9 cellular contexts compared by ENCODE assay signal in the genomic region with DNA sequence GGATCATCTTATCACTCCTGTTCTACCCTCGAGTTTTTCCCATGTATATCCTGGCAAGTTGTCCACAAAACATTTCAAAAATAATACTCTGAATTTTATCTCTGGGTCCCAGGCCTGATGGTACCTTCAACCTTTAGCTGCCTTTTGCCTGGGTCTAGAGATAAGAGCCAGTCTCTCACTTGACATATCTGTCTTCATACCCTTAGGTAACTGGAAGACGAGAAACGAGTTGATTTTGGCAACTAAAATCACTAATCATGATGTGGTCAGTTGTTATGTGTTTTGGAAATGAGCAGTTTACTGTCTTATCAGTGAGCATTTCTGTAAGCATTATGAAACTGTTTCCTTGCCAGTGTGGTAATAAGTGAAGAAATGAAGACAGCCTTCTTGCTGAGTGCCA. TPM values are rescaled to one million over a fixed set of nuclear protein-coding genes. Genes with fewer than 3 reads are reported as not detected.
DNase-seq lines count a peak whose midpoint lies in the region; ATAC-seq and TF ChIP-seq lines count a peak whose summit lies in the region.
"Had no signal": no experiment of that assay in that cellular context is flagged by ENCODE, and none has a peak within 500 bp of the region (broad histone marks: within the 10 kb centered on the region; RNA-seq: fewer than 3 reads in every experiment).

No MANE protein-coding gene starts in this region.

- peaks cover 96% of the 10 kb centered on the region for H3K79me2 ChIP-seq in MM.1S (ENCODE audit: low read length)

- no peak overlapping the region for H2AFZ ChIP-seq in MM.1S (ENCODE audit: low read length)

- DNase-seq in MM.1S (peak; percentile 30), left cardiac atrium (no peak), superior temporal gyrus (ENCODE audit: extremely low spot score) (no peak), globus pallidus (ENCODE audit: low spot score) (no peak), NCI-H128 (lab: John Stamatoyannopoulos, UW; ENCODE audit: unreplicated experiment) (no peak)
- no peak for DNase-seq in stimulated activated naive B cell treated with anti-CD40 and anti-IgM and Interleukin-4, amounts not matched to agents 10 μg/mL and 1 μg/mL and 100 μg/mL, for 72 hours
- DNase-seq: MG63 had no signal

- no peak overlapping the region for H3K4me3 Mint-ChIP-seq in stimulated activated naive B cell treated with anti-CD40 and anti-IgM and Interleukin-4, amounts not matched to agents 10 μg/mL and 1 μg/mL and 100 μg/mL, for 72 hours

- H3K9me3 Mint-ChIP-seq in stimulated activated naive B cell treated with anti-CD40 and anti-IgM and Interleukin-4, amounts not matched to agents 10 μg/mL and 1 μg/mL and 100 μg/mL, for 72 hours: no peaks in the 10 kb centered on the region

- H3K9ac ChIP-seq in MM.1S (ENCODE audit: low read length): no peak overlapping the region; the same call in 1 of the 2 replicates

- H3K27ac Mint-ChIP-seq in stimulated activated naive B cell treated with anti-CD40 and anti-IgM and Interleukin-4, amounts not matched to agents 10 μg/mL and 1 μg/mL and 100 μg/mL, for 72 hours: peak overlapping the region; percentile 25

- no peaks in the 10 kb centered on the region for H3K9me2 ChIP-seq in MM.1S (replicated peaks; ENCODE audit: insufficient read depth, low read length)

- H4K20me1 ChIP-seq in MM.1S (ENCODE audit: insufficient read depth, low read length): no peaks in the 10 kb centered on the region

- peaks cover 18 to 24% of the 10 kb centered on the region in 2 donors for H3K36me3 Mint-ChIP-seq in stimulated activated naive B cell treated with anti-CD40 and anti-IgM and Interleukin-4, amounts not matched to agents 10 μg/mL and 1 μg/mL and 100 μg/mL, for 72 hours

- intact Hi-C loops in left cardiac atrium (cut with DNase I): no loop called here

- H3K4me1 ChIP-seq in MM.1S (ENCODE audit: low read length): peaks cover 11% of the 10 kb centered on the region

- H3K4me3 ChIP-seq in MM.1S (ENCODE audit: low read length): no peak overlapping the region
- H3K4me3 ChIP-seq: MG63 had no signal

- H3F3A ChIP-seq in MM.1S (ENCODE audit: insufficient read depth, low read length): peaks cover 38% of the 10 kb centered on the region

- H3K4me1 Mint-ChIP-seq in stimulated activated naive B cell treated with anti-CD40 and anti-IgM and Interleukin-4, amounts not matched to agents 10 μg/mL and 1 μg/mL and 100 μg/mL, for 72 hours: peaks cover 27 to 66% of the 10 kb centered on the region in 2 donors

- no peaks in the 10 kb centered on the region for H3K27me3 Mint-ChIP-seq in stimulated activated naive B cell treated with anti-CD40 and anti-IgM and Interleukin-4, amounts not matched to agents 10 μg/mL and 1 μg/mL and 100 μg/mL, for 72 hours

- H3K27ac ChIP-seq in MM.1S (ENCODE audit: low read length) (peak overlapping the region; percentile 92; the same call in 1 of the 2 replicates), VCaP (peak overlapping the region; percentile 98)

- no peaks in the 10 kb centered on the region for H3K27me3 ChIP-seq in MM.1S (replicated peaks; ENCODE audit: insufficient read depth, low read length)
- H3K27me3 ChIP-seq: MG63 had no signal

- ATAC-seq in left cardiac atrium: peak; percentile 42 to 73
- ATAC-seq in stimulated activated naive B cell treated with anti-CD40 and anti-IgM and Interleukin-4, amounts not matched to agents 10 μg/mL and 1 μg/mL and 100 μg/mL, for 72 hours (replicated peaks): no peak
- ATAC-seq in HG03439 (IDR thresholded peaks at IDR 0.05; ENCODE audit: unreplicated experiment): no peak

- TF ChIP-seq CTCF in MM.1S (IDR thresholded peaks at IDR 0.05; ENCODE audit: low read length) (no peak), VCaP (conservative IDR thresholded peaks at IDR 0.05) (no peak)

- H3K4me2 ChIP-seq in MM.1S (ENCODE audit: low read depth, low read length): peak overlapping the region; percentile 39; the same call in 1 of the 2 replicates

- H3K36me3 ChIP-seq in MM.1S (replicated peaks; ENCODE audit: insufficient read depth, low read length): no peaks in the 10 kb centered on the region

- no peaks in the 10 kb centered on the region for H3K9me3 ChIP-seq in MM.1S (replicated peaks; ENCODE audit: insufficient read depth, low read length)
- H3K9me3 ChIP-seq: MG63 had no signal

RNA-seq across cellular contexts. Expression of a gene that starts 6.3 kb away (rescaled TPM):
- 100 to 1,000 TPM; 225 to 240 TPM for total RNA-seq in left cardiac atrium

RNA-seq across cellular contexts. Expression of a gene that starts 11.5 kb away (rescaled TPM):
- 10 to 100 TPM; 28.6 to 29.3 TPM for total RNA-seq in left cardiac atrium

RNA-seq across cellular contexts. Expression of a gene that starts 40.8 kb away (rescaled TPM):
- 10 to 100 TPM; 27.9 to 34.3 TPM for total RNA-seq in left cardiac atrium

RNA-seq across cellular contexts. Expression of a gene that starts 44.5 kb away (rescaled TPM):
- total RNA-seq in left cardiac atrium: 100 to 1,000 TPM; 156 to 237 TPM

Comparison
In these comparisons a context has a peak if more than half of its experiments do, and no peak if none do; other contexts are left out.
1. ATAC-seq: peak in left cardiac atrium (2 of 2); none in stimulated activated naive B cell treated with anti-CD40 and anti-IgM and Interleukin-4, amounts not matched to agents 10 μg/mL and 1 μg/mL and 100 μg/mL, for 72 hours (0 of 2) and HG03439 (single experiment).